ENCODE assay signal across 1 cellular context in genomic region chr7:1725199-1725701, GRCh38.
TF ChIP-seq lines count a peak whose summit lies in the region.

No MANE protein-coding gene starts in this region.

TF ChIP-seq in HepG2, 621 proteins besides CTCF, POLR2A, EP300 and RAD21 (continued from another document):
- TF ChIP-seq ZNF704 (CRISPR knock-in tag; IDR thresholded peaks at IDR 0.05; ENCODE audit: borderline replicate concordance): no peak
- TF ChIP-seq SMARCC2 (IDR thresholded peaks at IDR 0.05): no peak
- no peak for TF ChIP-seq PRDM10 (CRISPR knock-in tag; IDR thresholded peaks at IDR 0.05; ENCODE audit: low read depth)
- no peak for TF ChIP-seq ZNF282 (IDR thresholded peaks at IDR 0.05; ENCODE audit: partially characterized antibody)
- no peak for TF ChIP-seq ZNF546 (CRISPR knock-in tag; conservative IDR thresholded peaks at IDR 0.05)
- no peak for TF ChIP-seq YY1 (IDR thresholded peaks at IDR 0.05; ENCODE audit: insufficient read depth, insufficient replicate concordance, low read depth, low read length)
- TF ChIP-seq ZMYM3 (CRISPR knock-in tag; IDR thresholded peaks at IDR 0.05): no peak
- no peak for TF ChIP-seq GRHL1 (CRISPR knock-in tag; conservative IDR thresholded peaks at IDR 0.05)
TF ChIP-seq in HepG2: peak in this region for 0.
